9 cellular contexts compared by ENCODE assay signal in the genomic region with DNA sequence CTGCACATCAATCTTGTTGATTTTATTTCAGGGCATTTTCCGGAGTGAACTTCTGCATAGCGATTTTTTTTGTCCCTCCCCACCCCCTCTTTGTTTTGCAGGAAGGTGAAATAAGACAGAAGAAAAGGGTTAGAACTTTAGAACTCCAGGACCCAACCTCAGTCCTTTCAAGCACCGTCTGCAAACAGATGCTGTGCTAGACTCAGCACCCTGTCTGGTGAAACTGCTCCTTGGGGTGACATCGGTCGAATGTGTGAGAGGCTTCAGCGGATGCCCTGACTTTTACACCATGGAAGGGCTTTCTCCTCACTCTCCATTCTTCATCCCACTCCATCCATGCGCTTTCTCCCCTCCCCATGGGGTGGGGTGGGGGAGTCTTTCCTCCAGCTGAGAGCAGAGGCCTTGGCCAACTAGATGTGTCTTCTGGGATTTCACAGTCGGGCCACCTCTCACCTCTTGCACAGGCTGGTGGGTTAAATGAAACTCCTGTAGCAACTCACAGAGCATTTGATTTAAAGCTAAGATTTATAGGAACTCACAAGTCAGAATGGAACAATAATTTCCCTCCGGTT. TPM values are rescaled to one million over a fixed set of nuclear protein-coding genes. Genes with fewer than 3 reads are reported as not detected.
A peak's percentile ranks its signal among the peaks of the same experiment; 100 is the strongest.
DNase-seq lines count a peak whose midpoint lies in the region; ATAC-seq and TF ChIP-seq lines count a peak whose summit lies in the region.
"Had no signal": no experiment of that assay in that cellular context is flagged by ENCODE, and none has a peak within 500 bp of the region (broad histone marks: within the 10 kb centered on the region; RNA-seq: fewer than 3 reads in every experiment).

No MANE protein-coding gene starts in this region.

- H3K4me1 ChIP-seq in DND-41 (ENCODE audit: insufficient read depth, low read length) (peaks cover 35% of the 10 kb centered on the region), colonic mucosa (peaks cover 3% of the 10 kb centered on the region), osteoblast (ENCODE audit: insufficient read depth, low read length) (peaks cover 7% of the 10 kb centered on the region)

- intact Hi-C loops in colonic mucosa (cut with DNase I): no loop called here

- peak overlapping the region; percentile 65 for H3K4me2 ChIP-seq in DND-41 (ENCODE audit: insufficient read depth, low read length)
- peak overlapping the region; percentile 81 for H3K4me2 ChIP-seq in osteoblast (ENCODE audit: insufficient read depth, low read length)

- H3K9me3 ChIP-seq in DND-41 (ENCODE audit: insufficient read depth, low read length, severe bottlenecking) (no peaks in the 10 kb centered on the region), colonic mucosa (no peaks in the 10 kb centered on the region), osteoblast (ENCODE audit: low read depth, low read length) (no peaks in the 10 kb centered on the region)

- peak overlapping the region; percentile 1 to 58; a peak in 3 of 4 replicates for H3K4me3 ChIP-seq in DND-41 (ENCODE audit: low read depth in 1 of 2, low read length in 2 of 2)
- H3K4me3 ChIP-seq in colonic mucosa: peak overlapping the region; percentile 32
- peak overlapping the region; percentile 59 for H3K4me3 ChIP-seq in osteoblast (ENCODE audit: insufficient read depth, low read length)

- ATAC-seq in DND-41 (ENCODE audit: insufficient read depth, low read depth) (peak; percentile 54), GM18502 (IDR thresholded peaks at IDR 0.05; ENCODE audit: poor library complexity, unreplicated experiment) (no peak)

- DNase-seq in DND-41 (peak; percentile 66), T-helper 9 cell (peak; percentile 12), colonic mucosa (no peak), osteoblast (ENCODE audit: insufficient read length, low spot score, missing footprints) (no peak), inferior parietal cortex (ENCODE audit: extremely low spot score) (no peak), NCI-H2081 treated with DMSO at 0.1 percent for 48 hours (lab: John Stamatoyannopoulos, UW) (no peak), amniotic stem cell (lab: John Stamatoyannopoulos, UW) (no peak)
- DNase-seq: NCI-H1105 had no signal

- H3K27ac ChIP-seq in DND-41 (ENCODE audit: low read length) (peak overlapping the region; percentile 93), colonic mucosa (peak overlapping the region; percentile 39), osteoblast (ENCODE audit: low read depth, low read length) (no peak overlapping the region)

- H3K9ac ChIP-seq in DND-41 (ENCODE audit: low read depth, low read length): peak overlapping the region; percentile 83
- peak overlapping the region in 1 of 2 donors; percentile 52 for H3K9ac ChIP-seq in colonic mucosa (ENCODE audit: low read depth in 2 of 2, low read length in 2 of 2)

- H4K20me1 ChIP-seq in DND-41 (ENCODE audit: insufficient read depth, low read length) (no peaks in the 10 kb centered on the region), osteoblast (ENCODE audit: insufficient read depth, low read length) (no peaks in the 10 kb centered on the region)

- H3K27me3 ChIP-seq in DND-41 (ENCODE audit: insufficient read depth, low read length, poor library complexity) (no peaks in the 10 kb centered on the region), colonic mucosa (no peaks in the 10 kb centered on the region), osteoblast (ENCODE audit: insufficient read depth, low read length) (peaks cover 43% of the 10 kb centered on the region)

- H3K79me2 ChIP-seq in DND-41 (ENCODE audit: insufficient read depth, low read length): no peaks in the 10 kb centered on the region
- H3K79me2 ChIP-seq in osteoblast (ENCODE audit: insufficient read depth, low read length): no peaks in the 10 kb centered on the region

- H2AFZ ChIP-seq in DND-41 (ENCODE audit: low read depth, low read length): peak overlapping the region; percentile 66
- no peak overlapping the region for H2AFZ ChIP-seq in osteoblast (ENCODE audit: low read length)

- TF ChIP-seq CTCF in DND-41 (IDR thresholded peaks at IDR 0.05; ENCODE audit: borderline replicate concordance, extremely low read depth, low read length, poor library complexity, severe bottlenecking) (no peak), colonic mucosa (IDR thresholded peaks at IDR 0.05) (no peak), osteoblast (IDR thresholded peaks at IDR 0.05; ENCODE audit: extremely low read depth, low read depth, low read length) (no peak)

- H3K36me3 ChIP-seq in DND-41 (ENCODE audit: insufficient read depth, low read length) (no peaks in the 10 kb centered on the region), colonic mucosa (no peaks in the 10 kb centered on the region), osteoblast (ENCODE audit: insufficient read depth, low read length) (no peaks in the 10 kb centered on the region)

RNA-seq across cellular contexts. Expression of a gene that starts 43.3 kb away (rescaled TPM):
- total RNA-seq in colonic mucosa (1 to 10 TPM in 1 of 2 donors, under 1 TPM in 1; 0.69 to 1.1 TPM), osteoblast (not detected in 2 replicates)

Comparison
In these comparisons a context has a peak if more than half of its experiments do, and no peak if none do; other contexts are left out.
1. DNase-seq: peak in DND-41 (single experiment) and T-helper 9 cell (single experiment); none in colonic mucosa (single experiment), osteoblast (single experiment), inferior parietal cortex (single experiment), NCI-H2081 treated with DMSO at 0.1 percent for 48 hours (single experiment) and amniotic stem cell (single experiment).
2. Peak in every context shown above with its lines, with median percentiles within 50 percentile points of each other: H3K4me3 ChIP-seq.